In genomic region chr10:74381291-74381885, GRCh38 we compare ENCODE assay signal across 17 cellular contexts.
"Had no signal": no experiment of that assay in that cellular context is flagged by ENCODE, and none has a peak within 500 bp of the region (broad histone marks: within the 10 kb centered on the region; RNA-seq: fewer than 3 reads in every experiment).

No MANE protein-coding gene starts in this region.

- H3K27me3 Mint-ChIP-seq: dendritic cell treated with granulocyte-macrophage colony-stimulating factor and Interleukin-4, amounts not matched to agents 40 ng/mL and 50 ng/mL, for 4 days had no signal

- H3K4me1 ChIP-seq: gastroesophageal sphincter, heart right ventricle, right lobe of liver, stomach, testis had no signal

- H3K27ac ChIP-seq: gastroesophageal sphincter, heart right ventricle, neural progenitor cell, ovary, right lobe of liver, stomach, testis, upper lobe of left lung had no signal

- H3K9me3 Mint-ChIP-seq: dendritic cell treated with granulocyte-macrophage colony-stimulating factor and Interleukin-4, amounts not matched to agents 40 ng/mL and 50 ng/mL, for 4 days; neural progenitor cell had no signal

- ATAC-seq: activated CD8-positive, alpha-beta T cell treated with anti-CD3 and anti-CD28 coated beads, Interleukin-2, amount 10 ng/mL, durations not matched to agents 7 days and 5 days; gastroesophageal sphincter; heart right ventricle; right lobe of liver had no signal

- H3K4me3 ChIP-seq: gastroesophageal sphincter, heart right ventricle, neural progenitor cell, ovary, right lobe of liver, smooth muscle cell, stomach, testis, upper lobe of left lung had no signal

- DNase-seq: activated CD8-positive, alpha-beta memory T cell treated with anti-CD3 and anti-CD28 coated beads, Interleukin-2, amount 50 U/mL, for 4 hours; activated CD8-positive, alpha-beta T cell treated with anti-CD3 and anti-CD28 coated beads, Interleukin-2, amount 10 ng/mL, durations not matched to agents 7 days and 5 days; activated gamma-delta T cell; activated T-cell treated with anti-CD3 and anti-CD28 coated beads, Interleukin-2, amount 50 U/mL, for 48 hours; aorta; cerebellar nuclear complex; heart right ventricle; ovary; right lobe of liver; stomach; T-helper 1 cell; testis; upper lobe of left lung had no signal

- H3K4me1 Mint-ChIP-seq: neural progenitor cell had no signal

- H3K9ac ChIP-seq: neural progenitor cell had no signal

- H3K27me3 ChIP-seq: gastroesophageal sphincter, heart right ventricle, neural progenitor cell, ovary, right lobe of liver, stomach, testis, upper lobe of left lung had no signal

- H3K36me3 ChIP-seq: gastroesophageal sphincter, heart right ventricle, neural progenitor cell, ovary, right lobe of liver, stomach, upper lobe of left lung had no signal

- H3K27ac Mint-ChIP-seq: activated CD8-positive, alpha-beta T cell treated with anti-CD3 and anti-CD28 coated beads, Interleukin-2, amount 10 ng/mL, durations not matched to agents 7 days and 5 days; dendritic cell treated with granulocyte-macrophage colony-stimulating factor and Interleukin-4, amounts not matched to agents 40 ng/mL and 50 ng/mL, for 4 days; neural progenitor cell had no signal

- H3K36me3 Mint-ChIP-seq: neural progenitor cell had no signal

- H3K4me3 Mint-ChIP-seq: activated CD8-positive, alpha-beta T cell treated with anti-CD3 and anti-CD28 coated beads, Interleukin-2, amount 10 ng/mL, durations not matched to agents 7 days and 5 days; dendritic cell treated with granulocyte-macrophage colony-stimulating factor and Interleukin-4, amounts not matched to agents 40 ng/mL and 50 ng/mL, for 4 days; neural progenitor cell had no signal

- H3K9me3 ChIP-seq: gastroesophageal sphincter, heart right ventricle, ovary, right lobe of liver, stomach, testis, upper lobe of left lung had no signal
